13 cellular contexts compared by ENCODE assay signal in genomic region chr21:46206163-46207005, GRCh38.
"Had no signal": no experiment of that assay in that cellular context is flagged by ENCODE, and none has a peak within 500 bp of the region (broad histone marks: within the 10 kb centered on the region; RNA-seq: fewer than 3 reads in every experiment).

No MANE protein-coding gene starts in this region.

- H3K27ac ChIP-seq: adrenal gland, neural progenitor cell, pancreas, tibial nerve had no signal

- H3K4me3 Mint-ChIP-seq: activated CD4-positive, alpha-beta T cell treated with anti-CD3 and anti-CD28 coated beads, Interleukin-2, amount 10 ng/mL, durations not matched to agents 7 days and 5 days; effector memory CD8-positive, alpha-beta T cell; memory B cell; neural progenitor cell; T-helper 1 cell treated with Interleukin-12 subunit alpha and Interleukin-12 subunit beta and Interleukin-4 antibody, amounts not matched to agents 30 μg/mL and 1 μg/mL, for 36 hours had no signal

- H3K27me3 ChIP-seq: adrenal gland, neural progenitor cell, pancreas, tibial nerve had no signal

- H3K27me3 Mint-ChIP-seq: activated CD4-positive, alpha-beta T cell treated with anti-CD3 and anti-CD28 coated beads, Interleukin-2, amount 10 ng/mL, durations not matched to agents 7 days and 5 days; effector memory CD8-positive, alpha-beta T cell; memory B cell had no signal

- H3K36me3 ChIP-seq: neural progenitor cell had no signal

- ATAC-seq: effector memory CD8-positive, alpha-beta T cell; pancreas had no signal

- H3K4me2 ChIP-seq: neural progenitor cell had no signal

- H3K27ac Mint-ChIP-seq: activated CD4-positive, alpha-beta T cell treated with anti-CD3 and anti-CD28 coated beads, Interleukin-2, amount 10 ng/mL, durations not matched to agents 7 days and 5 days; activated T-helper 2 cell treated with anti-CD3 and anti-CD28 coated beads, Interferon-gamma antibody, Interleukin-2, Interleukin-4, amounts not matched to agents 10 μg/mL and 5 μg/mL and 100 μg/mL, durations not matched to agents 14 hours and 24 hours and 36 hours; memory B cell; neural progenitor cell; T-helper 1 cell treated with Interleukin-12 subunit alpha and Interleukin-12 subunit beta and Interleukin-4 antibody, amounts not matched to agents 30 μg/mL and 1 μg/mL, for 36 hours had no signal

- H3K4me1 Mint-ChIP-seq: activated CD4-positive, alpha-beta T cell treated with anti-CD3 and anti-CD28 coated beads, Interleukin-2, amount 10 ng/mL, durations not matched to agents 7 days and 5 days; memory B cell; neural progenitor cell had no signal

- DNase-seq: activated CD4-positive, alpha-beta T cell treated with anti-CD3 and anti-CD28 coated beads, Interleukin-2, amount 10 ng/mL, durations not matched to agents 7 days and 5 days; activated CD4-positive, CD25-positive, alpha-beta regulatory T cell; activated naive CD4-positive, alpha-beta T cell treated with anti-CD3 and anti-CD28 coated beads, Interleukin-2, amount 50 U/mL, for 16 hours; activated T-cell treated with anti-CD3 and anti-CD28 coated beads for 4 hours; central memory CD4-positive, alpha-beta T cell; effector memory CD8-positive, alpha-beta T cell had no signal

- H3K4me3 ChIP-seq: adrenal gland, neural progenitor cell, pancreas, tibial nerve had no signal

- H2AFZ ChIP-seq: neural progenitor cell had no signal

- H3K9me3 Mint-ChIP-seq: activated CD4-positive, alpha-beta T cell treated with anti-CD3 and anti-CD28 coated beads, Interleukin-2, amount 10 ng/mL, durations not matched to agents 7 days and 5 days; activated T-helper 2 cell treated with anti-CD3 and anti-CD28 coated beads, Interferon-gamma antibody, Interleukin-2, Interleukin-4, amounts not matched to agents 10 μg/mL and 5 μg/mL and 100 μg/mL, durations not matched to agents 14 hours and 24 hours and 36 hours; effector memory CD8-positive, alpha-beta T cell; memory B cell; neural progenitor cell; T-helper 1 cell treated with Interleukin-12 subunit alpha and Interleukin-12 subunit beta and Interleukin-4 antibody, amounts not matched to agents 30 μg/mL and 1 μg/mL, for 36 hours had no signal

- H3K9ac ChIP-seq: neural progenitor cell had no signal

- H3K4me1 ChIP-seq: adrenal gland, neural progenitor cell, pancreas, tibial nerve had no signal

- H3K9me3 ChIP-seq: adrenal gland, pancreas, tibial nerve had no signal
